ENCODE assay signal across 8 cellular contexts in genomic region chr3:136343873-136344281, GRCh38.
A peak's percentile ranks its signal among the peaks of the same experiment; 100 is the strongest.
DNase-seq lines count a peak whose midpoint lies in the region; ATAC-seq, FAIRE-seq and TF ChIP-seq lines count a peak whose summit lies in the region.

No MANE protein-coding gene starts in this region.

- no peak overlapping the region for H2AFZ ChIP-seq in astrocyte (ENCODE audit: low read depth, low read length)

- no peaks in the 10 kb centered on the region for H4K20me1 ChIP-seq in astrocyte (ENCODE audit: insufficient read depth, low read length)

- POLR2A ChIA-PET in A549 (lab: Yijun Ruan, JAX), result no interaction called here

- H3K36me3 ChIP-seq in astrocyte (ENCODE audit: insufficient read depth, low read length), result peaks cover 9% of the 10 kb centered on the region
- H3K36me3 ChIP-seq in kidney epithelial cell (ENCODE audit: control insufficient read depth, insufficient read depth, low read length), result no peaks in the 10 kb centered on the region
- H3K36me3 ChIP-seq in tibial nerve, result peaks cover 0 to 76% (median 3%) of the 10 kb centered on the region in 3 donors

- H3K27ac Mint-ChIP-seq in astrocyte (ENCODE audit: unreplicated experiment), result peak overlapping the region; percentile 76

- H3K9me3 ChIP-seq in A549, result no peaks in the 10 kb centered on the region
- H3K9me3 ChIP-seq in astrocyte (ENCODE audit: insufficient read depth, low read depth, low read length), result no peaks in the 10 kb centered on the region
- H3K9me3 ChIP-seq in tibial nerve, result no peaks in the 10 kb centered on the region

- no peak for TF ChIP-seq POLR2A in A549 (IDR thresholded peaks at IDR 0.05; ENCODE audit: low read length)
- TF ChIP-seq POLR2A in tibial nerve (IDR thresholded peaks at IDR 0.05), result no peak

- FAIRE-seq in A549 (lab: Jason Lieb, UNC), result no peak
- FAIRE-seq in astrocyte (lab: Jason Lieb, UNC), result peak; percentile 95

- TF ChIP-seq EP300 in A549 (IDR thresholded peaks at IDR 0.05) (no peak), tibial nerve (IDR thresholded peaks at IDR 0.05) (peak in 1 of 2 donors; percentile 24)

- H3K27ac ChIP-seq in A549 (peak overlapping the region in 1 of 2 experiments; percentile 30; a peak in 1 of 6 replicates), astrocyte (ENCODE audit: low read depth, low read length) (peak overlapping the region; percentile 74), tibial nerve (peak overlapping the region in 1 of 4 donors; percentile 18)

- DNase-seq in A549 (ENCODE audit: low read depth in 1 of 2, low spot score in 1 of 2), result peak; percentile 31 to 67
- peak; percentile 92 for DNase-seq in HS-27A (ENCODE audit: low read depth)
- peak; percentile 98 for DNase-seq in astrocyte (ENCODE audit: low read depth)
- DNase-seq in kidney epithelial cell (ENCODE audit: low read depth), result peak; percentile 65
- DNase-seq in tibial nerve (ENCODE audit: low spot score in 2 of 2), result peak; percentile 68 to 76
- no peak for DNase-seq in activated CD8-positive, alpha-beta memory T cell treated with anti-CD3 and anti-CD28 coated beads for 24 hours
- DNase-seq in effector CD4-positive, alpha-beta T cell, result no peak

- no peak for TF ChIP-seq RAD21 in A549 (conservative IDR thresholded peaks at IDR 0.05 in 1 of 2, IDR thresholded peaks at IDR 0.05 in 1 of 2)

- H3K4me1 ChIP-seq in A549, result peaks cover 16% of the 10 kb centered on the region; the same call in 2 of the 3 replicates
- peaks cover 14% of the 10 kb centered on the region for H3K4me1 ChIP-seq in astrocyte (ENCODE audit: insufficient read depth, low read length)
- H3K4me1 ChIP-seq in tibial nerve, result peaks cover 0 to 13% (median 9%) of the 10 kb centered on the region in 4 donors

- H3K36me3 Mint-ChIP-seq in astrocyte (ENCODE audit: low read depth, unreplicated experiment), result peaks cover 8% of the 10 kb centered on the region

- no peaks in the 10 kb centered on the region for H3K9me3 Mint-ChIP-seq in astrocyte (ENCODE audit: unreplicated experiment)

- 29% methylated on average over 4 of the region's 4 CpGs for WGBS in A549 (ENCODE audit: missing lambda C conversion rate)
- WGBS in tibial nerve, 2 donors, result 25 to 38% methylated on average over 4 of the region's 4 CpGs

- no peaks in the 10 kb centered on the region for H3K27me3 ChIP-seq in astrocyte (ENCODE audit: insufficient read depth, low read length)
- no peaks in the 10 kb centered on the region for H3K27me3 ChIP-seq in kidney epithelial cell (ENCODE audit: control insufficient read depth, insufficient read depth, low read length)
- H3K27me3 ChIP-seq in tibial nerve, result no peaks in the 10 kb centered on the region

- no peaks in the 10 kb centered on the region for H3K27me3 Mint-ChIP-seq in astrocyte (ENCODE audit: low read depth, unreplicated experiment)

- H3K4me1 Mint-ChIP-seq in astrocyte (ENCODE audit: low read depth, unreplicated experiment), result peaks cover 21% of the 10 kb centered on the region

- H3K4me3 Mint-ChIP-seq in astrocyte (ENCODE audit: unreplicated experiment), result no peak overlapping the region

- ATAC-seq in A549 (peak; percentile 88 to 89), GM19463 (IDR thresholded peaks at IDR 0.05; ENCODE audit: unreplicated experiment) (no peak)

- H3K79me2 ChIP-seq in astrocyte (ENCODE audit: insufficient read depth, low read length), result no peaks in the 10 kb centered on the region

- no peak overlapping the region for H3K4me3 ChIP-seq in A549
- H3K4me3 ChIP-seq in astrocyte (ENCODE audit: insufficient read depth, low read depth, low read length), result no peak overlapping the region
- H3K4me3 ChIP-seq in kidney epithelial cell (ENCODE audit: low read depth, low read length), result no peak overlapping the region
- no peak overlapping the region for H3K4me3 ChIP-seq in tibial nerve

- H3K9ac ChIP-seq in astrocyte (ENCODE audit: low read length), result no peak overlapping the region

- CTCF ChIA-PET in A549 (lab: Yijun Ruan, JAX), result interaction anchor here (1.2 to 1.3 kb wide), 2 partner anchors 408 to 1627 kb away, joined by 4 read pairs; partner anchors contain the start of gene STAG1

- H3K4me2 ChIP-seq in A549, result peak overlapping the region; percentile 37
- peak overlapping the region; percentile 24 for H3K4me2 ChIP-seq in astrocyte (ENCODE audit: low read length)

- TF ChIP-seq CTCF in A549 (IDR thresholded peaks at IDR 0.05), result no peak
- TF ChIP-seq CTCF in astrocyte (IDR thresholded peaks at IDR 0.05; ENCODE audit: insufficient read depth, low read depth, low read length), result no peak
- no peak for TF ChIP-seq CTCF in kidney epithelial cell (IDR thresholded peaks at IDR 0.05; ENCODE audit: insufficient read depth, low read length, poor library complexity, severe bottlenecking)
- TF ChIP-seq CTCF in tibial nerve (IDR thresholded peaks at IDR 0.05), result no peak

TF ChIP-seq in A549, 52 proteins besides CTCF, POLR2A, EP300 and RAD21:
- 0 out of 2 replicates have a peak, but pooled peaks have one; percentile 21 for TF ChIP-seq MAX (IDR thresholded peaks at IDR 0.05)
- peak; percentile 43; the same call in 1 of the 2 replicates for TF ChIP-seq GATA3 (IDR thresholded peaks at IDR 0.05; ENCODE audit: borderline replicate concordance)
- TF ChIP-seq ESRRA (IDR thresholded peaks at IDR 0.05; ENCODE audit: borderline replicate concordance, low read length), result no peak
- no peak for TF ChIP-seq HOXA7 (CRISPR knock-in tag; IDR thresholded peaks at IDR 0.05)

Comparison
In these comparisons a context has a peak if more than half of its experiments do, and no peak if none do; other contexts are left out.
1. DNase-seq: peak in A549 (2 of 2), HS-27A (single experiment), astrocyte (single experiment), kidney epithelial cell (single experiment) and tibial nerve (2 of 2); none in activated CD8-positive, alpha-beta memory T cell treated with anti-CD3 and anti-CD28 coated beads for 24 hours (single experiment) and effector CD4-positive, alpha-beta T cell (single experiment).